Comparison of ENCODE assay signal across 8 cellular contexts in the genomic region with DNA sequence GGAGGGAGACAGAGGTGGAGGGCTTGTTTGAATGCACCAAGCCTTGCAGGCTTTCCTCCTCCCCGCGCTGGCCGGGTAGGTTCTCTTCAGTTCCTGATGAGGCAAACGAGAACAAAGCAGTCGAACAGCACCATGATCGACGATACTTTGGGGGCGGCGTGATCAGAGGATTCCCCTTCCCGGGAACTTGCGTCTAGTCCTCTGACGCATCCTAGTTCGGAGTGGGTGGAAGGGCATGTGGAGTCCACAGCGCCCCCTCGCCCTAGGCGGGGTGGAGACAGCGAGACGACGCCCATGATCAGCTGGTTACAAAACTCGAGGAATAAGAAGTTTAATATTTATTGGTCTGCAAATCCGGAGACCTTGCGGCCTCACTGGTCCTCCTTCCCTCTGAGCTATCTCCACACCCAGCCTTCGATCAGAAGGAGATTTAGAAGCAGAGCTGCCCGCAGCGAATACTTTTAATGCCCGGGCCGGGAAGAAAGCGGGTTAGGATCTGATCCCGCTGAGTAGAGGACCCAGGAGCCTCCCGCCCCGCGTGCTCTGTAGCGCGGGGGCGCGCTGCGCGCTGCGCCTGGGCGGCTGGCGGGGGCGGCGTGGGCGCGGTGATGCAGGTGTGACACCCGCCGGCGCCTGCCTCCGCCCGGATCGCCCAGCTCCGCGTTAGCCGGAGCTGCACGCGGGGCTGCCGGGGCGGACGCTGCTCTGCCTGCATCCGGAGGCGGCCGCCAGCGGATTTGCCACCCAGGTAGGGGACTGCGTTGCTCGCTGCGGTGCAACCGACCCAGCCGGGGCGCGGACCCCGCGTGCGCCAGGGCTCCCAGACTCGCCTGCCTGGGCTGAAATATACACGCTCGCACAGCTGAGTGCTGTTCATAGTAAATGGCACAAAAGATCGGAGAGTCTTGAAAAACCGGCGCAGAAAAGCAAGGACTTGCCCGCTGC. TPM values are rescaled to one million over a fixed set of nuclear protein-coding genes. Genes with fewer than 3 reads are reported as not detected.
A peak's percentile ranks its signal among the peaks of the same experiment; 100 is the strongest.
DNase-seq lines count a peak whose midpoint lies in the region; ATAC-seq and TF ChIP-seq lines count a peak whose summit lies in the region.

A gene with protein sequence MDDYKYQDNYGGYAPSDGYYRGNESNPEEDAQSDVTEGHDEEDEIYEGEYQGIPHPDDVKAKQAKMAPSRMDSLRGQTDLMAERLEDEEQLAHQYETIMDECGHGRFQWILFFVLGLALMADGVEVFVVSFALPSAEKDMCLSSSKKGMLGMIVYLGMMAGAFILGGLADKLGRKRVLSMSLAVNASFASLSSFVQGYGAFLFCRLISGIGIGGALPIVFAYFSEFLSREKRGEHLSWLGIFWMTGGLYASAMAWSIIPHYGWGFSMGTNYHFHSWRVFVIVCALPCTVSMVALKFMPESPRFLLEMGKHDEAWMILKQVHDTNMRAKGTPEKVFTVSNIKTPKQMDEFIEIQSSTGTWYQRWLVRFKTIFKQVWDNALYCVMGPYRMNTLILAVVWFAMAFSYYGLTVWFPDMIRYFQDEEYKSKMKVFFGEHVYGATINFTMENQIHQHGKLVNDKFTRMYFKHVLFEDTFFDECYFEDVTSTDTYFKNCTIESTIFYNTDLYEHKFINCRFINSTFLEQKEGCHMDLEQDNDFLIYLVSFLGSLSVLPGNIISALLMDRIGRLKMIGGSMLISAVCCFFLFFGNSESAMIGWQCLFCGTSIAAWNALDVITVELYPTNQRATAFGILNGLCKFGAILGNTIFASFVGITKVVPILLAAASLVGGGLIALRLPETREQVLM (plus strand): TSS at position 642 of the 945 bp plus-strand sequence. CDS start 126,007 bp downstream, outside the sequence.

- H3K9ac ChIP-seq in mucosa of stomach (ENCODE audit: low read length): peak within 1 kb of the TSS; percentile 13

- H3K4me3 Mint-ChIP-seq in activated CD8-positive, alpha-beta memory T cell treated with anti-CD3 and anti-CD28 coated beads, Interleukin-2, amount 10 ng/mL, durations not matched to agents 7 days and 5 days: peak within 1 kb of the TSS; percentile 71

- peak; percentile 84 for DNase-seq in CD1c-positive myeloid dendritic cell (ENCODE audit: extremely low spot score)
- peak; percentile 35 for DNase-seq in NCI-H146 treated with DMSO at 0.1 percent for 48 hours (lab: John Stamatoyannopoulos, UW; ENCODE audit: unreplicated experiment)
- peak; percentile 64 for DNase-seq in activated CD8-positive, alpha-beta memory T cell treated with anti-CD3 and anti-CD28 coated beads, Interleukin-2, amount 10 ng/mL, durations not matched to agents 7 days and 5 days
- DNase-seq in epithelial cell of esophagus (ENCODE audit: low read depth): peak; percentile 54
- peak in 5 of 6 experiments; percentile 7 to 52 (median 16) for DNase-seq in stimulated activated naive CD4-positive, alpha-beta T cell (lab: John Stamatoyannopoulos, UW)
- DNase-seq in DMS153 treated with DMSO at 0.1 percent for 48 hours (lab: John Stamatoyannopoulos, UW; ENCODE audit: unreplicated experiment): no peak

- CTCF ChIA-PET in activated CD8-positive, alpha-beta memory T cell treated with anti-CD3 and anti-CD28 coated beads, Interleukin-2, amount 10 ng/mL, durations not matched to agents 7 days and 5 days (lab: Charles Lee): interaction anchor here (1.0 to 1.3 kb wide), 8 partner anchors 10 to 174 kb away, joined by 3 to 6 read pairs (median 4); no protein-coding TSS in a partner anchor

- H3K27ac Mint-ChIP-seq in activated CD8-positive, alpha-beta memory T cell treated with anti-CD3 and anti-CD28 coated beads, Interleukin-2, amount 10 ng/mL, durations not matched to agents 7 days and 5 days: peak within 1 kb of the TSS; percentile 13

- H3K36me3 Mint-ChIP-seq in activated CD8-positive, alpha-beta memory T cell treated with anti-CD3 and anti-CD28 coated beads, Interleukin-2, amount 10 ng/mL, durations not matched to agents 7 days and 5 days: no peaks in the 10 kb centered on the region

- H3K4me1 Mint-ChIP-seq in activated CD8-positive, alpha-beta memory T cell treated with anti-CD3 and anti-CD28 coated beads, Interleukin-2, amount 10 ng/mL, durations not matched to agents 7 days and 5 days: peaks cover 12% of the 10 kb centered on the region

- peaks cover 43% of the 10 kb centered on the region for H3K27me3 ChIP-seq in mucosa of stomach (ENCODE audit: control insufficient read depth, insufficient read depth, low read length)

- TF ChIP-seq CTCF in epithelial cell of esophagus (IDR thresholded peaks at IDR 0.05; ENCODE audit: insufficient read depth, low read depth, low read length, missing control alignments): no peak

- no peaks in the 10 kb centered on the region for H3K9me3 Mint-ChIP-seq in activated CD8-positive, alpha-beta memory T cell treated with anti-CD3 and anti-CD28 coated beads, Interleukin-2, amount 10 ng/mL, durations not matched to agents 7 days and 5 days (ENCODE audit: low read depth)

- H3K36me3 ChIP-seq in mucosa of stomach (ENCODE audit: control insufficient read depth, insufficient read depth, low read length): no peaks in the 10 kb centered on the region

- ATAC-seq in GM21423 (IDR thresholded peaks at IDR 0.05; ENCODE audit: unreplicated experiment): peak; percentile 62
- peak; percentile 83 for ATAC-seq in activated CD8-positive, alpha-beta memory T cell treated with anti-CD3 and anti-CD28 coated beads, Interleukin-2, amount 10 ng/mL, durations not matched to agents 7 days and 5 days

- no peaks in the 10 kb centered on the region for H3K9me3 ChIP-seq in mucosa of stomach (ENCODE audit: control insufficient read depth, low read length)

- peak within 1 kb of the TSS; percentile 41 for H3K4me3 ChIP-seq in epithelial cell of esophagus (ENCODE audit: low read length)
- H3K4me3 ChIP-seq in mucosa of stomach (ENCODE audit: low read length): peak within 1 kb of the TSS; percentile 34

- peaks cover 15% of the 10 kb centered on the region for H3K4me1 ChIP-seq in mucosa of stomach (ENCODE audit: control insufficient read depth, insufficient read depth, low read length)

- H3K27me3 Mint-ChIP-seq in activated CD8-positive, alpha-beta memory T cell treated with anti-CD3 and anti-CD28 coated beads, Interleukin-2, amount 10 ng/mL, durations not matched to agents 7 days and 5 days: peaks cover 88% of the 10 kb centered on the region

RNA-seq across cellular contexts. Expression of the gene that starts here (rescaled TPM):
- total RNA-seq in activated CD8-positive, alpha-beta memory T cell treated with anti-CD3 and anti-CD28 coated beads, Interleukin-2, amount 10 ng/mL, durations not matched to agents 7 days and 5 days: not detected

Comparison
In these comparisons a context has a peak if more than half of its experiments do, and no peak if none do; other contexts are left out.
1. Peak in DNase-seq and ATAC-seq in activated CD8-positive, alpha-beta memory T cell treated with anti-CD3 and anti-CD28 coated beads, Interleukin-2, amount 10 ng/mL, durations not matched to agents 7 days and 5 days; RNA of the gene not detected or under 1 TPM.